1 cellular context compared by ENCODE assay signal in the genomic region with DNA sequence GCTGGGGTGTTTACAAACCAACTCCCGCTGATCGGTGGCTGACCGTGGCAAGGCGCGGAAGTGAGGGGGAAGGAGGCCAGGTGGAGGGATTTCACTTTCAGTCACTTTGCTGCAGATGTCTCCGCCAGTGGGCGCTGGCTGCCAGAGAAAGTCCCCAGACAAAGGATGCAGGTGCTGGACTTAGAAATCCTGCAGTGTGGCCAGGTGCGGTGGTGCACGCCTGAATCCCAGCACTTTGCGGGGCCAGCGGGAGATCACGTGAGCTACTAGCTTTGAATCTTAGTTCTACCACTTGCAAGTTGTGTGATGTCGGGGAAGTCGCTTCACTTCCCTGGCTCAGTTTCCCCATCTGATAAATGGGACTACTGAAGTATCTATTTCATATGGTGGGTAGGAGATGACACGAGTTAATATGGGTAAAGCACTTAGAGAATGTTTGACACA.
TF ChIP-seq lines count a peak whose summit lies in the region.

No MANE protein-coding gene starts in this region.

TF ChIP-seq in HepG2, 621 proteins besides CTCF, POLR2A, EP300 and RAD21 (continued from another document and continues in another):
- TF ChIP-seq, protein P1, sequence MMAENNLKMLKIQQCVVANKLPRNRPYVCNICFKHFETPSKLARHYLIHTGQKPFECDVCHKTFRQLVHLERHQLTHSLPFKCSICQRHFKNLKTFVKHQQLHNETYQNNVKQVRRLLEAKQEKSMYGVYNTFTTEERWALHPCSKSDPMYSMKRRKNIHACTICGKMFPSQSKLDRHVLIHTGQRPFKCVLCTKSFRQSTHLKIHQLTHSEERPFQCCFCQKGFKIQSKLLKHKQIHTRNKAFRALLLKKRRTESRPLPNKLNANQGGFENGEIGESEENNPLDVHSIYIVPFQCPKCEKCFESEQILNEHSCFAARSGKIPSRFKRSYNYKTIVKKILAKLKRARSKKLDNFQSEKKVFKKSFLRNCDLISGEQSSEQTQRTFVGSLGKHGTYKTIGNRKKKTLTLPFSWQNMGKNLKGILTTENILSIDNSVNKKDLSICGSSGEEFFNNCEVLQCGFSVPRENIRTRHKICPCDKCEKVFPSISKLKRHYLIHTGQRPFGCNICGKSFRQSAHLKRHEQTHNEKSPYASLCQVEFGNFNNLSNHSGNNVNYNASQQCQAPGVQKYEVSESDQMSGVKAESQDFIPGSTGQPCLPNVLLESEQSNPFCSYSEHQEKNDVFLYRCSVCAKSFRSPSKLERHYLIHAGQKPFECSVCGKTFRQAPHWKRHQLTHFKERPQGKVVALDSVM (CRISPR knock-in tag; IDR thresholded peaks at IDR 0.05): no peak
- TF ChIP-seq, protein P2, sequence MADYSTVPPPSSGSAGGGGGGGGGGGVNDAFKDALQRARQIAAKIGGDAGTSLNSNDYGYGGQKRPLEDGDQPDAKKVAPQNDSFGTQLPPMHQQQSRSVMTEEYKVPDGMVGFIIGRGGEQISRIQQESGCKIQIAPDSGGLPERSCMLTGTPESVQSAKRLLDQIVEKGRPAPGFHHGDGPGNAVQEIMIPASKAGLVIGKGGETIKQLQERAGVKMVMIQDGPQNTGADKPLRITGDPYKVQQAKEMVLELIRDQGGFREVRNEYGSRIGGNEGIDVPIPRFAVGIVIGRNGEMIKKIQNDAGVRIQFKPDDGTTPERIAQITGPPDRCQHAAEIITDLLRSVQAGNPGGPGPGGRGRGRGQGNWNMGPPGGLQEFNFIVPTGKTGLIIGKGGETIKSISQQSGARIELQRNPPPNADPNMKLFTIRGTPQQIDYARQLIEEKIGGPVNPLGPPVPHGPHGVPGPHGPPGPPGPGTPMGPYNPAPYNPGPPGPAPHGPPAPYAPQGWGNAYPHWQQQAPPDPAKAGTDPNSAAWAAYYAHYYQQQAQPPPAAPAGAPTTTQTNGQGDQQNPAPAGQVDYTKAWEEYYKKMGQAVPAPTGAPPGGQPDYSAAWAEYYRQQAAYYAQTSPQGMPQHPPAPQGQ (CRISPR knock-in tag; IDR thresholded peaks at IDR 0.05; ENCODE audit: borderline replicate concordance): no peak
- no peak for TF ChIP-seq ATF7 (IDR thresholded peaks at IDR 0.05)
- TF ChIP-seq ATF7 (CRISPR knock-in tag; IDR thresholded peaks at IDR 0.05): no peak
- no peak; the same call in 1 of the 2 replicates for TF ChIP-seq MIER2 (CRISPR knock-in tag; IDR thresholded peaks at IDR 0.05)
- TF ChIP-seq, protein P3, sequence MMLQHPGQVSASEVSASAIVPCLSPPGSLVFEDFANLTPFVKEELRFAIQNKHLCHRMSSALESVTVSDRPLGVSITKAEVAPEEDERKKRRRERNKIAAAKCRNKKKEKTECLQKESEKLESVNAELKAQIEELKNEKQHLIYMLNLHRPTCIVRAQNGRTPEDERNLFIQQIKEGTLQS (CRISPR knock-in tag; IDR thresholded peaks at IDR 0.05): 0 out of 2 replicates have a peak, but pooled peaks have one; percentile 34
- TF ChIP-seq, protein P4, sequence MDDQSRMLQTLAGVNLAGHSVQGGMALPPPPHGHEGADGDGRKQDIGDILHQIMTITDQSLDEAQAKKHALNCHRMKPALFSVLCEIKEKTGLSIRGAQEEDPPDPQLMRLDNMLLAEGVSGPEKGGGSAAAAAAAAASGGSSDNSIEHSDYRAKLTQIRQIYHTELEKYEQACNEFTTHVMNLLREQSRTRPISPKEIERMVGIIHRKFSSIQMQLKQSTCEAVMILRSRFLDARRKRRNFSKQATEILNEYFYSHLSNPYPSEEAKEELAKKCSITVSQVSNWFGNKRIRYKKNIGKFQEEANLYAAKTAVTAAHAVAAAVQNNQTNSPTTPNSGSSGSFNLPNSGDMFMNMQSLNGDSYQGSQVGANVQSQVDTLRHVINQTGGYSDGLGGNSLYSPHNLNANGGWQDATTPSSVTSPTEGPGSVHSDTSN (CRISPR knock-in tag; IDR thresholded peaks at IDR 0.05; ENCODE audit: borderline replicate concordance): no peak
- no peak for TF ChIP-seq ZNF557 (CRISPR knock-in tag; IDR thresholded peaks at IDR 0.05)
- no peak for TF ChIP-seq CAMTA2 (CRISPR knock-in tag; IDR thresholded peaks at IDR 0.05; ENCODE audit: borderline replicate concordance)
- TF ChIP-seq ZNF781 (CRISPR knock-in tag; IDR thresholded peaks at IDR 0.05; ENCODE audit: borderline replicate concordance, not compliant biosample characterization): no peak
- TF ChIP-seq ZNF12 (CRISPR knock-in tag; IDR thresholded peaks at IDR 0.05): no peak
- TF ChIP-seq, protein P5, sequence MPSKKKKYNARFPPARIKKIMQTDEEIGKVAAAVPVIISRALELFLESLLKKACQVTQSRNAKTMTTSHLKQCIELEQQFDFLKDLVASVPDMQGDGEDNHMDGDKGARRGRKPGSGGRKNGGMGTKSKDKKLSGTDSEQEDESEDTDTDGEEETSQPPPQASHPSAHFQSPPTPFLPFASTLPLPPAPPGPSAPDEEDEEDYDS (CRISPR knock-in tag; IDR thresholded peaks at IDR 0.05): no peak; the same call in 1 of the 2 replicates
- TF ChIP-seq MBD4 (IDR thresholded peaks at IDR 0.05; ENCODE audit: borderline replicate concordance, low read length): no peak
- TF ChIP-seq NFE2L1 (CRISPR knock-in tag; IDR thresholded peaks at IDR 0.05; ENCODE audit: borderline replicate concordance): no peak
- no peak for TF ChIP-seq ZBTB7A (CRISPR knock-in tag; IDR thresholded peaks at IDR 0.05)
- peak; percentile 37; the same call in 1 of the 2 replicates for TF ChIP-seq SOX5 (CRISPR knock-in tag; IDR thresholded peaks at IDR 0.05; ENCODE audit: borderline replicate concordance)
- no peak for TF ChIP-seq ARID2 (CRISPR knock-in tag; IDR thresholded peaks at IDR 0.05; ENCODE audit: borderline replicate concordance)
- no peak for TF ChIP-seq GPN1 (CRISPR knock-in tag; IDR thresholded peaks at IDR 0.05; ENCODE audit: borderline replicate concordance)
- no peak for TF ChIP-seq WIZ (CRISPR knock-in tag; IDR thresholded peaks at IDR 0.05)
- TF ChIP-seq POGZ (CRISPR knock-in tag; IDR thresholded peaks at IDR 0.05): no peak
- TF ChIP-seq, protein P6, sequence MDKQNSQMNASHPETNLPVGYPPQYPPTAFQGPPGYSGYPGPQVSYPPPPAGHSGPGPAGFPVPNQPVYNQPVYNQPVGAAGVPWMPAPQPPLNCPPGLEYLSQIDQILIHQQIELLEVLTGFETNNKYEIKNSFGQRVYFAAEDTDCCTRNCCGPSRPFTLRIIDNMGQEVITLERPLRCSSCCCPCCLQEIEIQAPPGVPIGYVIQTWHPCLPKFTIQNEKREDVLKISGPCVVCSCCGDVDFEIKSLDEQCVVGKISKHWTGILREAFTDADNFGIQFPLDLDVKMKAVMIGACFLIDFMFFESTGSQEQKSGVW (CRISPR knock-in tag; IDR thresholded peaks at IDR 0.05; ENCODE audit: borderline replicate concordance): no peak
- TF ChIP-seq ZNF549 (CRISPR knock-in tag; IDR thresholded peaks at IDR 0.05): no peak
- TF ChIP-seq, protein P7, sequence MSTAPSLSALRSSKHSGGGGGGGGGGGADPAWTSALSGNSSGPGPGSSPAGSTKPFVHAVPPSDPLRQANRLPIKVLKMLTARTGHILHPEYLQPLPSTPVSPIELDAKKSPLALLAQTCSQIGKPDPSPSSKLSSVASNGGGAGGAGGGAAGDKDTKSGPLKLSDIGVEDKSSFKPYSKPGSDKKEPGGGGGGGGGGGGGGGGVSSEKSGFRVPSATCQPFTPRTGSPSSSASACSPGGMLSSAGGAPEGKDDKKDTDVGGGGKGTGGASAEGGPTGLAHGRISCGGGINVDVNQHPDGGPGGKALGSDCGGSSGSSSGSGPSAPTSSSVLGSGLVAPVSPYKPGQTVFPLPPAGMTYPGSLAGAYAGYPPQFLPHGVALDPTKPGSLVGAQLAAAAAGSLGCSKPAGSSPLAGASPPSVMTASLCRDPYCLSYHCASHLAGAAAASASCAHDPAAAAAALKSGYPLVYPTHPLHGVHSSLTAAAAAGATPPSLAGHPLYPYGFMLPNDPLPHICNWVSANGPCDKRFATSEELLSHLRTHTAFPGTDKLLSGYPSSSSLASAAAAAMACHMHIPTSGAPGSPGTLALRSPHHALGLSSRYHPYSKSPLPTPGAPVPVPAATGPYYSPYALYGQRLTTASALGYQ (CRISPR knock-in tag; IDR thresholded peaks at IDR 0.05): no peak
- TF ChIP-seq SNAPC2 (CRISPR knock-in tag; IDR thresholded peaks at IDR 0.05): no peak
- no peak for TF ChIP-seq SIN3B (IDR thresholded peaks at IDR 0.05; ENCODE audit: low read length)
- TF ChIP-seq ZNF317 (CRISPR knock-in tag; IDR thresholded peaks at IDR 0.05): no peak; the same call in 1 of the 2 replicates
- TF ChIP-seq, protein P8, sequence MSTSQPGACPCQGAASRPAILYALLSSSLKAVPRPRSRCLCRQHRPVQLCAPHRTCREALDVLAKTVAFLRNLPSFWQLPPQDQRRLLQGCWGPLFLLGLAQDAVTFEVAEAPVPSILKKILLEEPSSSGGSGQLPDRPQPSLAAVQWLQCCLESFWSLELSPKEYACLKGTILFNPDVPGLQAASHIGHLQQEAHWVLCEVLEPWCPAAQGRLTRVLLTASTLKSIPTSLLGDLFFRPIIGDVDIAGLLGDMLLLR (CRISPR knock-in tag; IDR thresholded peaks at IDR 0.05): no peak
- TF ChIP-seq ZSCAN22 (CRISPR knock-in tag; IDR thresholded peaks at IDR 0.05): no peak
- TF ChIP-seq, protein P9, sequence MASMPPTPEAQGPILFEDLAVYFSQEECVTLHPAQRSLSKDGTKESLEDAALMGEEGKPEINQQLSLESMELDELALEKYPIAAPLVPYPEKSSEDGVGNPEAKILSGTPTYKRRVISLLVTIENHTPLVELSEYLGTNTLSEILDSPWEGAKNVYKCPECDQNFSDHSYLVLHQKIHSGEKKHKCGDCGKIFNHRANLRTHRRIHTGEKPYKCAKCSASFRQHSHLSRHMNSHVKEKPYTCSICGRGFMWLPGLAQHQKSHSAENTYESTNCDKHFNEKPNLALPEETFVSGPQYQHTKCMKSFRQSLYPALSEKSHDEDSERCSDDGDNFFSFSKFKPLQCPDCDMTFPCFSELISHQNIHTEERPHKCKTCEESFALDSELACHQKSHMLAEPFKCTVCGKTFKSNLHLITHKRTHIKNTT (CRISPR knock-in tag; IDR thresholded peaks at IDR 0.05): no peak
- TF ChIP-seq MTF1 (CRISPR knock-in tag; IDR thresholded peaks at IDR 0.05): no peak
- TF ChIP-seq ZFP36 (IDR thresholded peaks at IDR 0.05; ENCODE audit: borderline replicate concordance, low read depth, low read length, partially characterized antibody): peak; percentile 61
- TF ChIP-seq, protein P10, sequence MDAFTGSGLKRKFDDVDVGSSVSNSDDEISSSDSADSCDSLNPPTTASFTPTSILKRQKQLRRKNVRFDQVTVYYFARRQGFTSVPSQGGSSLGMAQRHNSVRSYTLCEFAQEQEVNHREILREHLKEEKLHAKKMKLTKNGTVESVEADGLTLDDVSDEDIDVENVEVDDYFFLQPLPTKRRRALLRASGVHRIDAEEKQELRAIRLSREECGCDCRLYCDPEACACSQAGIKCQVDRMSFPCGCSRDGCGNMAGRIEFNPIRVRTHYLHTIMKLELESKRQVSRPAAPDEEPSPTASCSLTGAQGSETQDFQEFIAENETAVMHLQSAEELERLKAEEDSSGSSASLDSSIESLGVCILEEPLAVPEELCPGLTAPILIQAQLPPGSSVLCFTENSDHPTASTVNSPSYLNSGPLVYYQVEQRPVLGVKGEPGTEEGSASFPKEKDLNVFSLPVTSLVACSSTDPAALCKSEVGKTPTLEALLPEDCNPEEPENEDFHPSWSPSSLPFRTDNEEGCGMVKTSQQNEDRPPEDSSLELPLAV (CRISPR knock-in tag; conservative IDR thresholded peaks at IDR 0.05; ENCODE audit: low read depth): no peak
- TF ChIP-seq, protein P11, sequence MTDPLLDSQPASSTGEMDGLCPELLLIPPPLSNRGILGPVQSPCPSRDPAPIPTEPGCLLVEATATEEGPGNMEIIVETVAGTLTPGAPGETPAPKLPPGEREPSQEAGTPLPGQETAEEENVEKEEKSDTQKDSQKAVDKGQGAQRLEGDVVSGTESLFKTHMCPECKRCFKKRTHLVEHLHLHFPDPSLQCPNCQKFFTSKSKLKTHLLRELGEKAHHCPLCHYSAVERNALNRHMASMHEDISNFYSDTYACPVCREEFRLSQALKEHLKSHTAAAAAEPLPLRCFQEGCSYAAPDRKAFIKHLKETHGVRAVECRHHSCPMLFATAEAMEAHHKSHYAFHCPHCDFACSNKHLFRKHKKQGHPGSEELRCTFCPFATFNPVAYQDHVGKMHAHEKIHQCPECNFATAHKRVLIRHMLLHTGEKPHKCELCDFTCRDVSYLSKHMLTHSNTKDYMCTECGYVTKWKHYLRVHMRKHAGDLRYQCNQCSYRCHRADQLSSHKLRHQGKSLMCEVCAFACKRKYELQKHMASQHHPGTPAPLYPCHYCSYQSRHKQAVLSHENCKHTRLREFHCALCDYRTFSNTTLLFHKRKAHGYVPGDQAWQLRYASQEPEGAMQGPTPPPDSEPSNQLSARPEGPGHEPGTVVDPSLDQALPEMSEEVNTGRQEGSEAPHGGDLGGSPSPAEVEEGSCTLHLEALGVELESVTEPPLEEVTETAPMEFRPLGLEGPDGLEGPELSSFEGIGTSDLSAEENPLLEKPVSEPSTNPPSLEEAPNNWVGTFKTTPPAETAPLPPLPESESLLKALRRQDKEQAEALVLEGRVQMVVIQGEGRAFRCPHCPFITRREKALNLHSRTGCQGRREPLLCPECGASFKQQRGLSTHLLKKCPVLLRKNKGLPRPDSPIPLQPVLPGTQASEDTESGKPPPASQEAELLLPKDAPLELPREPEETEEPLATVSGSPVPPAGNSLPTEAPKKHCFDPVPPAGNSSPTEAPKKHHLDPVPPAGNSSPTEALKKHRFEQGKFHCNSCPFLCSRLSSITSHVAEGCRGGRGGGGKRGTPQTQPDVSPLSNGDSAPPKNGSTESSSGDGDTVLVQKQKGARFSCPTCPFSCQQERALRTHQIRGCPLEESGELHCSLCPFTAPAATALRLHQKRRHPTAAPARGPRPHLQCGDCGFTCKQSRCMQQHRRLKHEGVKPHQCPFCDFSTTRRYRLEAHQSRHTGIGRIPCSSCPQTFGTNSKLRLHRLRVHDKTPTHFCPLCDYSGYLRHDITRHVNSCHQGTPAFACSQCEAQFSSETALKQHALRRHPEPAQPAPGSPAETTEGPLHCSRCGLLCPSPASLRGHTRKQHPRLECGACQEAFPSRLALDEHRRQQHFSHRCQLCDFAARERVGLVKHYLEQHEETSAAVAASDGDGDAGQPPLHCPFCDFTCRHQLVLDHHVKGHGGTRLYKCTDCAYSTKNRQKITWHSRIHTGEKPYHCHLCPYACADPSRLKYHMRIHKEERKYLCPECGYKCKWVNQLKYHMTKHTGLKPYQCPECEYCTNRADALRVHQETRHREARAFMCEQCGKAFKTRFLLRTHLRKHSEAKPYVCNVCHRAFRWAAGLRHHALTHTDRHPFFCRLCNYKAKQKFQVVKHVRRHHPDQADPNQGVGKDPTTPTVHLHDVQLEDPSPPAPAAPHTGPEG (CRISPR knock-in tag; IDR thresholded peaks at IDR 0.05): no peak
- TF ChIP-seq ZNF101 (CRISPR knock-in tag; IDR thresholded peaks at IDR 0.05; ENCODE audit: borderline replicate concordance, low read depth): no peak
- TF ChIP-seq, protein P12, sequence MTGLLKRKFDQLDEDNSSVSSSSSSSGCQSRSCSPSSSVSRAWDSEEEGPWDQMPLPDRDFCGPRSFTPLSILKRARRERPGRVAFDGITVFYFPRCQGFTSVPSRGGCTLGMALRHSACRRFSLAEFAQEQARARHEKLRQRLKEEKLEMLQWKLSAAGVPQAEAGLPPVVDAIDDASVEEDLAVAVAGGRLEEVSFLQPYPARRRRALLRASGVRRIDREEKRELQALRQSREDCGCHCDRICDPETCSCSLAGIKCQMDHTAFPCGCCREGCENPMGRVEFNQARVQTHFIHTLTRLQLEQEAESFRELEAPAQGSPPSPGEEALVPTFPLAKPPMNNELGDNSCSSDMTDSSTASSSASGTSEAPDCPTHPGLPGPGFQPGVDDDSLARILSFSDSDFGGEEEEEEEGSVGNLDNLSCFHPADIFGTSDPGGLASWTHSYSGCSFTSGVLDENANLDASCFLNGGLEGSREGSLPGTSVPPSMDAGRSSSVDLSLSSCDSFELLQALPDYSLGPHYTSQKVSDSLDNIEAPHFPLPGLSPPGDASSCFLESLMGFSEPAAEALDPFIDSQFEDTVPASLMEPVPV (CRISPR knock-in tag; IDR thresholded peaks at IDR 0.05): 0 out of 2 replicates have a peak, but pooled peaks have one; percentile 15
- no peak for TF ChIP-seq SIX4 (CRISPR knock-in tag; IDR thresholded peaks at IDR 0.05)
- no peak for TF ChIP-seq ZNF329 (CRISPR knock-in tag; IDR thresholded peaks at IDR 0.05; ENCODE audit: low read depth)
- no peak for TF ChIP-seq ZNF34 (CRISPR knock-in tag; IDR thresholded peaks at IDR 0.05; ENCODE audit: borderline replicate concordance)
- TF ChIP-seq KLF6 (CRISPR knock-in tag; IDR thresholded peaks at IDR 0.05): no peak
